ENCODE assay signal across 20 cellular contexts in the genomic region with DNA sequence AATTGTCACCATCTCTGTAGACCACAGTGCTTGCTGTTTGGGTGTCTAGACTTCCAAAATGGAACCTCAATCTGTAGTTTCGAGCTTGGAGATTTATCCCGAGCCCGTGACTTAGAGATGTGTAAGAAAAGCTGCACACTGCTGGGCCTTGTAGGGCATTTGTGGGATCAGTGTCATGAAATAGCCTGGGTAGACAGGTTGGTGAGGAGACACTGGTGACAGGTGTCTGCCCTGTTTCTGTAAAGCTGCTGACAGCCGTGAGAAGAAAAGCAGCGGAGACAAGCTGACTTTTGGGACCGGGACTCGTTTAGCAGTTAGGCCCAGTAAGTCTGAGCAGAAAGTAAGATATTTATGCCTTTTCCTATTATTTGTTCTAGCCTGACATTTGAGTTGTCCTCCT.
A peak's percentile ranks its signal among the peaks of the same experiment; 100 is the strongest.
DNase-seq lines count a peak whose midpoint lies in the region; ATAC-seq, FAIRE-seq and TF ChIP-seq lines count a peak whose summit lies in the region.
"Had no signal": no experiment of that assay in that cellular context is flagged by ENCODE, and none has a peak within 500 bp of the region (broad histone marks: within the 10 kb centered on the region; RNA-seq: fewer than 3 reads in every experiment).

No MANE protein-coding gene starts in this region.

- peak overlapping the region; percentile 92 for H3K4me2 ChIP-seq in keratinocyte (ENCODE audit: control insufficient read depth, extremely low read depth, insufficient read depth, low read depth, low read length)

- no peak for TF ChIP-seq CTCF in CD8-positive, alpha-beta T cell (IDR thresholded peaks at IDR 0.05)
- TF ChIP-seq CTCF in keratinocyte (optimal IDR thresholded peaks at IDR 0.05 in 1 of 3, IDR thresholded peaks at IDR 0.05 in 1 of 3, conservative IDR thresholded peaks at IDR 0.05 in 1 of 3; ENCODE audit: extremely low read depth in 1 of 3, insufficient read depth in 2 of 3, low read length in 3 of 3), result no peak

- peak overlapping the region; percentile 54 for H3K4me3 ChIP-seq in CD8-positive, alpha-beta T cell (ENCODE audit: low read depth, low read length)
- H3K4me3 ChIP-seq in keratinocyte (ENCODE audit: control insufficient read depth in 2 of 3, extremely low read depth in 1 of 3, insufficient read depth in 2 of 3, low read depth in 1 of 3, low read length in 3 of 3), result peak overlapping the region in 1 of 3 experiments; percentile 59
- H3K4me3 ChIP-seq: adrenal gland, MG63, SJSA1, tibial artery had no signal

- H3K9ac ChIP-seq in keratinocyte (ENCODE audit: control insufficient read depth, extremely low read depth, insufficient read depth, low read length), result no peak overlapping the region

- no peaks in the 10 kb centered on the region for H3K36me3 ChIP-seq in CD8-positive, alpha-beta T cell (ENCODE audit: insufficient read depth, low read length)
- H3K36me3 ChIP-seq in keratinocyte (ENCODE audit: control insufficient read depth in 2 of 2, extremely low read depth in 1 of 2, insufficient read depth in 2 of 2, low read length in 2 of 2), result no peaks in the 10 kb centered on the region
- H3K36me3 ChIP-seq: adrenal gland, MG63, SJSA1, tibial artery had no signal

- H3K9me1 ChIP-seq in keratinocyte (ENCODE audit: control insufficient read depth, extremely low read depth, insufficient read depth, low read length), result no peaks in the 10 kb centered on the region

- peak overlapping the region; percentile 89 for H3K4me3 Mint-ChIP-seq in T-helper 1 cell treated with Interleukin-12 subunit alpha and Interleukin-12 subunit beta and Interleukin-4 antibody, amounts not matched to agents 30 μg/mL and 1 μg/mL, for 36 hours
- H3K4me3 Mint-ChIP-seq in CD8-positive, alpha-beta T cell, result peak overlapping the region; percentile 84
- peak overlapping the region; percentile 86 for H3K4me3 Mint-ChIP-seq in activated CD8-positive, alpha-beta T cell treated with anti-CD3 and anti-CD28 coated beads, Interleukin-2, amount 10 ng/mL, durations not matched to agents 7 days and 5 days

- peak; percentile 10 for ATAC-seq in CD8-positive, alpha-beta T cell
- no peak for ATAC-seq in activated CD8-positive, alpha-beta T cell treated with anti-CD3 and anti-CD28 coated beads, Interleukin-2, amount 10 ng/mL, durations not matched to agents 7 days and 5 days
- ATAC-seq in HG03457 (IDR thresholded peaks at IDR 0.05; ENCODE audit: unreplicated experiment), result no peak
- ATAC-seq in HG03571 (IDR thresholded peaks at IDR 0.05; ENCODE audit: unreplicated experiment), result no peak

- peak overlapping the region; percentile 95 for H3K27ac Mint-ChIP-seq in T-helper 1 cell treated with Interleukin-12 subunit alpha and Interleukin-12 subunit beta and Interleukin-4 antibody, amounts not matched to agents 30 μg/mL and 1 μg/mL, for 36 hours
- peak overlapping the region; percentile 99 for H3K27ac Mint-ChIP-seq in CD8-positive, alpha-beta T cell
- H3K27ac Mint-ChIP-seq in activated CD8-positive, alpha-beta T cell treated with anti-CD3 and anti-CD28 coated beads, Interleukin-2, amount 10 ng/mL, durations not matched to agents 7 days and 5 days, result peak overlapping the region; percentile 93

- H3K4me1 Mint-ChIP-seq in T-helper 1 cell treated with Interleukin-12 subunit alpha and Interleukin-12 subunit beta and Interleukin-4 antibody, amounts not matched to agents 30 μg/mL and 1 μg/mL, for 36 hours (ENCODE audit: low read depth), result peaks cover 44% of the 10 kb centered on the region
- H3K4me1 Mint-ChIP-seq in CD8-positive, alpha-beta T cell (ENCODE audit: low read depth), result peaks cover 40% of the 10 kb centered on the region
- peaks cover 15% of the 10 kb centered on the region for H3K4me1 Mint-ChIP-seq in activated CD8-positive, alpha-beta T cell treated with anti-CD3 and anti-CD28 coated beads, Interleukin-2, amount 10 ng/mL, durations not matched to agents 7 days and 5 days (ENCODE audit: low read depth)

- H3K9me3 ChIP-seq in CD8-positive, alpha-beta T cell (ENCODE audit: low read length), result no peaks in the 10 kb centered on the region
- H3K9me3 ChIP-seq in keratinocyte (ENCODE audit: control insufficient read depth, low read depth, low read length), result no peaks in the 10 kb centered on the region
- H3K9me3 ChIP-seq: adrenal gland, MG63, SJSA1, tibial artery had no signal

- H3K27ac ChIP-seq in CD8-positive, alpha-beta T cell (ENCODE audit: low read depth, low read length), result peak overlapping the region; percentile 32
- H3K27ac ChIP-seq in keratinocyte (ENCODE audit: control insufficient read depth, insufficient read depth, low read length), result no peak overlapping the region
- H3K27ac ChIP-seq: 22Rv1, adrenal gland, SJSA1, tibial artery had no signal

- H3K36me3 Mint-ChIP-seq in T-helper 1 cell treated with Interleukin-12 subunit alpha and Interleukin-12 subunit beta and Interleukin-4 antibody, amounts not matched to agents 30 μg/mL and 1 μg/mL, for 36 hours (ENCODE audit: low read depth), result peaks cover 85% of the 10 kb centered on the region
- H3K36me3 Mint-ChIP-seq in CD8-positive, alpha-beta T cell, result peaks cover 60% of the 10 kb centered on the region
- peaks cover 93% of the 10 kb centered on the region for H3K36me3 Mint-ChIP-seq in activated CD8-positive, alpha-beta T cell treated with anti-CD3 and anti-CD28 coated beads, Interleukin-2, amount 10 ng/mL, durations not matched to agents 7 days and 5 days (ENCODE audit: low read depth)

- H3K27me3 Mint-ChIP-seq in T-helper 1 cell treated with Interleukin-12 subunit alpha and Interleukin-12 subunit beta and Interleukin-4 antibody, amounts not matched to agents 30 μg/mL and 1 μg/mL, for 36 hours (ENCODE audit: low read depth), result no peaks in the 10 kb centered on the region
- H3K27me3 Mint-ChIP-seq in CD8-positive, alpha-beta T cell (ENCODE audit: low read depth), result no peaks in the 10 kb centered on the region
- no peaks in the 10 kb centered on the region for H3K27me3 Mint-ChIP-seq in activated CD8-positive, alpha-beta T cell treated with anti-CD3 and anti-CD28 coated beads, Interleukin-2, amount 10 ng/mL, durations not matched to agents 7 days and 5 days (ENCODE audit: low read depth)

- H3K79me2 ChIP-seq in keratinocyte (ENCODE audit: control insufficient read depth, insufficient read depth, low read length), result no peaks in the 10 kb centered on the region

- POLR2A ChIA-PET in CD8-positive, alpha-beta T cell (lab: Charles Lee), result interaction anchor here (0.8 to 4.1 kb wide), 5 partner anchors 14 to 63 kb away, joined by 3 to 30 read pairs (median 5); no protein-coding TSS in a partner anchor
- POLR2A ChIA-PET in activated CD8-positive, alpha-beta T cell treated with anti-CD3 and anti-CD28 coated beads, Interleukin-2, amount 10 ng/mL, durations not matched to agents 7 days and 5 days (lab: Charles Lee), result interaction anchor here (0.5 to 20.5 kb wide), 13 partner anchors 8 to 571 kb away, joined by 3 to 381 read pairs (median 4); no protein-coding TSS in a partner anchor

- dilution Hi-C loops in keratinocyte (cut with MboI; ENCODE audit: extremely low pct_ligation_motif_present, low sequenced_read_pairs), result no loop called here

- CTCF ChIA-PET in CD8-positive, alpha-beta T cell (lab: Charles Lee), result interaction anchor here (0.7 to 1.0 kb wide), 3 partner anchors 21 to 513 kb away, joined by 3 read pairs; no protein-coding TSS in a partner anchor
- CTCF ChIA-PET in activated CD8-positive, alpha-beta T cell treated with anti-CD3 and anti-CD28 coated beads, Interleukin-2, amount 10 ng/mL, durations not matched to agents 7 days and 5 days (lab: Charles Lee), result interaction anchor here (0.8 to 2.7 kb wide), 4 partner anchors 14 to 77 kb away, joined by 3 to 11 read pairs (median 5); no protein-coding TSS in a partner anchor

- H4K20me1 ChIP-seq in keratinocyte (ENCODE audit: control insufficient read depth, extremely low read depth, insufficient read depth, low read length), result no peaks in the 10 kb centered on the region

- no peak overlapping the region for H2AFZ ChIP-seq in keratinocyte (ENCODE audit: control insufficient read depth, low read length)

- H3K4me1 ChIP-seq in CD8-positive, alpha-beta T cell (ENCODE audit: insufficient read depth, low read length), result no peaks in the 10 kb centered on the region
- peaks cover 29% of the 10 kb centered on the region for H3K4me1 ChIP-seq in keratinocyte (ENCODE audit: control insufficient read depth, extremely low read depth, insufficient read depth, low read length)
- H3K4me1 ChIP-seq: adrenal gland, SJSA1, tibial artery had no signal

- no peaks in the 10 kb centered on the region for H3K27me3 ChIP-seq in CD8-positive, alpha-beta T cell (ENCODE audit: insufficient read depth, low read length)
- H3K27me3 ChIP-seq in keratinocyte (ENCODE audit: control insufficient read depth, extremely low read depth, insufficient read depth, low read length), result no peaks in the 10 kb centered on the region
- H3K27me3 ChIP-seq: adrenal gland, SJSA1, tibial artery had no signal

- DNase-seq in T-helper 1 cell, result no peak
- DNase-seq in CD8-positive, alpha-beta T cell, result no peak
- no peak for DNase-seq in activated CD8-positive, alpha-beta T cell treated with anti-CD3 and anti-CD28 coated beads, Interleukin-2, amount 10 ng/mL, durations not matched to agents 7 days and 5 days
- no peak for DNase-seq in keratinocyte (ENCODE audit: low read depth, low spot score)
- DNase-seq in pons (ENCODE audit: low spot score), result no peak
- DNase-seq: adrenal gland; central memory CD4-positive, alpha-beta T cell; DMS79; effector CD4-positive, alpha-beta T cell; left cardiac atrium; MG63; NCI-H187; stimulated activated CD4-positive, alpha-beta T cell treated with anti-CD3 and anti-CD28 coated beads, Interleukin-2, amount 100 ng/mL, for 48 hours; tibial artery had no signal

- no peak for FAIRE-seq in keratinocyte (lab: Jason Lieb, UNC)
- FAIRE-seq: TTC549 had no signal

- no peaks in the 10 kb centered on the region for H3K9me3 Mint-ChIP-seq in T-helper 1 cell treated with Interleukin-12 subunit alpha and Interleukin-12 subunit beta and Interleukin-4 antibody, amounts not matched to agents 30 μg/mL and 1 μg/mL, for 36 hours
- no peaks in the 10 kb centered on the region for H3K9me3 Mint-ChIP-seq in CD8-positive, alpha-beta T cell
- no peaks in the 10 kb centered on the region for H3K9me3 Mint-ChIP-seq in activated CD8-positive, alpha-beta T cell treated with anti-CD3 and anti-CD28 coated beads, Interleukin-2, amount 10 ng/mL, durations not matched to agents 7 days and 5 days (ENCODE audit: insufficient read depth)

- intact Hi-C loops in CD8-positive, alpha-beta T cell (cut with DNase I, micrococcal nuclease), result loop anchor here (5.0 to 10.0 kb wide), 5 partner anchors 171 to 578 kb away; no protein-coding TSS in a partner anchor
